ENCODE assay signal across 10 cellular contexts in the genomic region with DNA sequence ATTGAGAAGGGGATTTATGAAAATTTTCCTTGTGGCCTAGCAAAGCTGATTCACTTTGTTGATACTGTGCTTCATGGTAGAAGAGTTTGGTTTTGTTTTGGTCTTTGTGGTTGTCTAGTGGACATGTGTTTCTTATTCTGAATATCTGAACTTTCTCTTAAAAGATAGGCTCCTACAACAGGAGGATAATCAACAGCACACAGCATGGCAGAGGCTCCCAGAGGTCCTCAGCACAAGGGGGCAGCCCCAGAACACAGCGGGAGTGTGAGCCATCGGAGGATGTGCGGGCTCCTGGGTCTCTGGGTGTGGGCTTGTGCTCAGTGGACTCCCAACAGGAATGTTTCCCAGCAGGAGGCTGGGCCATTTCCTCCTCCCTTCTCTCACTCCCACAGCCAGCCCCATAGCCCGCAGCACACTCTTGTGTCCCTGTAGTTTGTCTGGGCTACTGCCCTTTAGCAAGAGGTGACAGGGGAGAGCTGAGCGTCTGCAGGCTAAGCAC.
DNase-seq lines count a peak whose midpoint lies in the region; TF ChIP-seq lines count a peak whose summit lies in the region.
"Had no signal": no experiment of that assay in that cellular context is flagged by ENCODE, and none has a peak within 500 bp of the region (broad histone marks: within the 10 kb centered on the region; RNA-seq: fewer than 3 reads in every experiment).

No MANE protein-coding gene starts in this region.

- 68% methylated on average over 5 of the region's 5 CpGs for WGBS in suprapubic skin

- H3K36me3 Mint-ChIP-seq in activated CD4-positive, alpha-beta T cell treated with anti-CD3 and anti-CD28 coated beads, Interleukin-2, amount 10 ng/mL, durations not matched to agents 7 days and 5 days (ENCODE audit: low read depth), result no peaks in the 10 kb centered on the region

- H3K4me1 Mint-ChIP-seq in activated CD4-positive, alpha-beta T cell treated with anti-CD3 and anti-CD28 coated beads, Interleukin-2, amount 10 ng/mL, durations not matched to agents 7 days and 5 days, result peaks cover 51% of the 10 kb centered on the region

- no peak for TF ChIP-seq EP300 in suprapubic skin (IDR thresholded peaks at IDR 0.05)

- TF ChIP-seq CTCF in suprapubic skin (IDR thresholded peaks at IDR 0.05) (no peak), WERI-Rb-1 (IDR thresholded peaks at IDR 0.05; ENCODE audit: low read depth, low read length) (no peak)

- CTCF ChIA-PET in activated CD4-positive, alpha-beta T cell treated with anti-CD3 and anti-CD28 coated beads, Interleukin-2, amount 10 ng/mL, durations not matched to agents 7 days and 5 days (lab: Charles Lee), result interaction anchor here (1.2 kb wide), 1 partner anchor 18 kb away, joined by 3 read pairs; no protein-coding TSS in a partner anchor

- no peak for DNase-seq in activated CD4-positive, alpha-beta T cell treated with anti-CD3 and anti-CD28 coated beads, Interleukin-2, amount 10 ng/mL, durations not matched to agents 7 days and 5 days
- DNase-seq in activated CD4-positive, alpha-beta T cell treated with anti-CD3 and anti-CD28 coated beads, Interleukin-2, amount 50 U/mL, for 4 hours, result no peak
- peak; percentile 38 for DNase-seq in amniotic stem cell (lab: John Stamatoyannopoulos, UW)
- peak; percentile 64 for DNase-seq in iPS-NIHi7 (ENCODE audit: extremely low spot score)
- DNase-seq in suprapubic skin (ENCODE audit: low spot score in 2 of 2), result no peak
- no peak for DNase-seq in middle frontal gyrus (ENCODE audit: extremely low spot score, low spot score)
- DNase-seq in WERI-Rb-1, result no peak
- no peak for DNase-seq in NCI-H82 treated with DMSO at 0.1 percent for 48 hours (lab: John Stamatoyannopoulos, UW; ENCODE audit: unreplicated experiment)
- DNase-seq: anterior cingulate cortex, immature natural killer cell had no signal

- no peaks in the 10 kb centered on the region for H3K27me3 ChIP-seq in suprapubic skin
- H3K27me3 ChIP-seq in WERI-Rb-1 (ENCODE audit: insufficient read depth, low read depth, severe bottlenecking), result no peaks in the 10 kb centered on the region

- TF ChIP-seq POLR2A in suprapubic skin (IDR thresholded peaks at IDR 0.05), result no peak

- H3K36me3 ChIP-seq in suprapubic skin (peaks cover 75% of the 10 kb centered on the region), WERI-Rb-1 (peaks cover 15% of the 10 kb centered on the region)

- H3K27ac ChIP-seq in suprapubic skin (peak overlapping the region; percentile 14), WERI-Rb-1 (no peak overlapping the region)

- H3K27me3 Mint-ChIP-seq in activated CD4-positive, alpha-beta T cell treated with anti-CD3 and anti-CD28 coated beads, Interleukin-2, amount 10 ng/mL, durations not matched to agents 7 days and 5 days, result no peaks in the 10 kb centered on the region

- H3K9me3 ChIP-seq in suprapubic skin (no peaks in the 10 kb centered on the region), WERI-Rb-1 (ENCODE audit: severe bottlenecking) (no peaks in the 10 kb centered on the region)

- peaks cover 3% of the 10 kb centered on the region for H3K4me1 ChIP-seq in suprapubic skin

- H3K4me3 ChIP-seq in suprapubic skin (no peak overlapping the region), WERI-Rb-1 (ENCODE audit: low read depth, low read length) (no peak overlapping the region)

- POLR2A ChIA-PET in activated CD4-positive, alpha-beta T cell treated with anti-CD3 and anti-CD28 coated beads, Interleukin-2, amount 10 ng/mL, durations not matched to agents 7 days and 5 days (lab: Charles Lee), result no interaction called here

- peak overlapping the region; percentile 10 for H3K27ac Mint-ChIP-seq in activated CD4-positive, alpha-beta T cell treated with anti-CD3 and anti-CD28 coated beads, Interleukin-2, amount 10 ng/mL, durations not matched to agents 7 days and 5 days
- H3K27ac Mint-ChIP-seq: immature natural killer cell had no signal

- no peaks in the 10 kb centered on the region for H3K9me3 Mint-ChIP-seq in activated CD4-positive, alpha-beta T cell treated with anti-CD3 and anti-CD28 coated beads, Interleukin-2, amount 10 ng/mL, durations not matched to agents 7 days and 5 days
- H3K9me3 Mint-ChIP-seq: immature natural killer cell had no signal

- no peak overlapping the region for H3K4me3 Mint-ChIP-seq in activated CD4-positive, alpha-beta T cell treated with anti-CD3 and anti-CD28 coated beads, Interleukin-2, amount 10 ng/mL, durations not matched to agents 7 days and 5 days
- H3K4me3 Mint-ChIP-seq: immature natural killer cell had no signal

Comparison
In these comparisons a context has a peak if more than half of its experiments do, and no peak if none do; other contexts are left out.
1. DNase-seq: peak in amniotic stem cell (single experiment) and iPS-NIHi7 (single experiment); none in activated CD4-positive, alpha-beta T cell treated with anti-CD3 and anti-CD28 coated beads, Interleukin-2, amount 10 ng/mL, durations not matched to agents 7 days and 5 days (single experiment), activated CD4-positive, alpha-beta T cell treated with anti-CD3 and anti-CD28 coated beads, Interleukin-2, amount 50 U/mL, for 4 hours (0 of 2), suprapubic skin (0 of 2), middle frontal gyrus (single experiment), WERI-Rb-1 (single experiment) and NCI-H82 treated with DMSO at 0.1 percent for 48 hours (single experiment).